In the genomic region with DNA sequence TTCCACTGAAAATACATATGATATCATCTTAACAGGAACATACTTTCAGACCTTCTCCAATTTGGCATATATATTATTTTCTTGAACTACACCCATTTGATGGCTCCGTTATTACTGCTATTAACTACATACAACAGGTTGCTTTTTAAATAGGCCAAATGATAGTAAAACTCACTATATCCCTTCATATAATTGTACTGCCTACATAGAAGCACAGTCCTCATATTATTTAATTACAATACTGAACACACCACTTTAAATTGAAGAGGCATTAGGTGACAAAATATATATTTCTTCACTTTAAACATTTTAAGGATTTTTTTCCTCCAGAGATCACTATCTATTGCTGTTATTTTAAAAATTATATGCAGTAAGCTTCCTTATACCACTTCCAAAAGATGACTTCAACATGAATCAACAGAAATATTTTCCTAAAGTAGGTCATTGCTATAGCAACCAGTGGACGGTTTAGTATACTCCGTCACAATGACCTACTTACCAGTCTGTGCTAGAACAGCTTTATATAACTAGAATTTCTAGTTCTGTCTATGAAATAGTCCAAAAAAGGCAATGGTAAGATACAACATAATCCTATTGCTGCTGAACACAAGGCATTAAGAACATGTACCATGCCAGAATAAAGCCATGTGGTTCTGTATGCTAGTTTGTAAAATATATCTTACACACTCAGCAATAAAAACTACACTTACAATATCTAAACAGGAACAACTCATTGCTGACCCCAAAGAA, we compare ENCODE assay signal across 8 cellular contexts. TPM values are rescaled to one million over a fixed set of nuclear protein-coding genes. Genes with fewer than 3 reads are reported as not detected.
DNase-seq lines count a peak whose midpoint lies in the region.

No MANE protein-coding gene starts in this region.

- H3K27ac ChIP-seq in mucosa of rectum (ENCODE audit: low read depth in 2 of 2, low read length in 2 of 2): peak overlapping the region; percentile 54 to 64

- H3K27me3 ChIP-seq in endocrine pancreas (ENCODE audit: control insufficient read depth, insufficient read depth, low read length): no peaks in the 10 kb centered on the region
- H3K27me3 ChIP-seq in mucosa of rectum (ENCODE audit: control insufficient read depth in 2 of 2, insufficient read depth in 2 of 2, low read length in 2 of 2): no peaks in the 10 kb centered on the region

- no peak for DNase-seq in activated CD4-positive, alpha-beta T cell treated with anti-CD3 and anti-CD28 coated beads, Interleukin-2, amount 10 ng/mL, durations not matched to agents 7 days and 5 days
- DNase-seq in activated CD4-positive, alpha-beta T cell treated with anti-CD3 and anti-CD28 coated beads, Interleukin-2, amount 50 U/mL, for 1 hour: no peak
- peak; percentile 69 to 71 for DNase-seq in SHP77 (lab: John Stamatoyannopoulos, UW)
- no peak for DNase-seq in SKM-1 (lab: John Stamatoyannopoulos, UW; ENCODE audit: unreplicated experiment)
- DNase-seq in NCI-H128 (lab: John Stamatoyannopoulos, UW; ENCODE audit: unreplicated experiment): no peak
- DNase-seq in NOMO-1 treated with dmso at 0.1 percent for 144 hours (lab: John Stamatoyannopoulos, UW; ENCODE audit: unreplicated experiment): no peak

- H3K4me1 ChIP-seq in endocrine pancreas (ENCODE audit: control insufficient read depth, insufficient read depth, low read length) (peaks cover 45% of the 10 kb centered on the region), mucosa of rectum (ENCODE audit: control insufficient read depth in 2 of 2, insufficient read depth in 2 of 2, low read length in 2 of 2) (peaks cover 3 to 9% of the 10 kb centered on the region in 2 donors)

- H3K4me3 Mint-ChIP-seq in activated CD4-positive, alpha-beta T cell treated with anti-CD3 and anti-CD28 coated beads, Interleukin-2, amount 10 ng/mL, durations not matched to agents 7 days and 5 days: no peak overlapping the region

- no peaks in the 10 kb centered on the region for H3K4me1 Mint-ChIP-seq in activated CD4-positive, alpha-beta T cell treated with anti-CD3 and anti-CD28 coated beads, Interleukin-2, amount 10 ng/mL, durations not matched to agents 7 days and 5 days

- H3K4me3 ChIP-seq in endocrine pancreas (ENCODE audit: control insufficient read depth, insufficient read depth, low read length) (peak overlapping the region; percentile 65), mucosa of rectum (ENCODE audit: low read length in 2 of 2) (no peak overlapping the region)

- peak overlapping the region; percentile 51 for H3K27ac Mint-ChIP-seq in activated CD4-positive, alpha-beta T cell treated with anti-CD3 and anti-CD28 coated beads, Interleukin-2, amount 10 ng/mL, durations not matched to agents 7 days and 5 days

- POLR2A ChIA-PET in activated CD4-positive, alpha-beta T cell treated with anti-CD3 and anti-CD28 coated beads, Interleukin-2, amount 10 ng/mL, durations not matched to agents 7 days and 5 days (lab: Charles Lee): no interaction called here

- CTCF ChIA-PET in activated CD4-positive, alpha-beta T cell treated with anti-CD3 and anti-CD28 coated beads, Interleukin-2, amount 10 ng/mL, durations not matched to agents 7 days and 5 days (lab: Charles Lee): no interaction called here

- no peaks in the 10 kb centered on the region for H3K36me3 Mint-ChIP-seq in activated CD4-positive, alpha-beta T cell treated with anti-CD3 and anti-CD28 coated beads, Interleukin-2, amount 10 ng/mL, durations not matched to agents 7 days and 5 days (ENCODE audit: low read depth)

- H3K9ac ChIP-seq in endocrine pancreas (ENCODE audit: control insufficient read depth, insufficient read depth, low read length) (no peak overlapping the region), mucosa of rectum (ENCODE audit: low read depth in 1 of 2, low read length in 2 of 2) (no peak overlapping the region)

- H3K36me3 ChIP-seq in endocrine pancreas (ENCODE audit: control insufficient read depth, insufficient read depth, low read length) (no peaks in the 10 kb centered on the region), mucosa of rectum (ENCODE audit: control insufficient read depth in 2 of 2, insufficient read depth in 2 of 2, low read length in 2 of 2) (no peaks in the 10 kb centered on the region)

- H3K27me3 Mint-ChIP-seq in activated CD4-positive, alpha-beta T cell treated with anti-CD3 and anti-CD28 coated beads, Interleukin-2, amount 10 ng/mL, durations not matched to agents 7 days and 5 days: no peaks in the 10 kb centered on the region

- H3K9me3 ChIP-seq in endocrine pancreas (ENCODE audit: control insufficient read depth, low read length) (no peaks in the 10 kb centered on the region), mucosa of rectum (ENCODE audit: control insufficient read depth in 2 of 2, low read length in 2 of 2) (no peaks in the 10 kb centered on the region)

- H3K9me3 Mint-ChIP-seq in activated CD4-positive, alpha-beta T cell treated with anti-CD3 and anti-CD28 coated beads, Interleukin-2, amount 10 ng/mL, durations not matched to agents 7 days and 5 days: no peaks in the 10 kb centered on the region

RNA-seq across cellular contexts. Expression of a gene that starts 40.5 kb away (rescaled TPM):
- total RNA-seq in activated CD4-positive, alpha-beta T cell treated with anti-CD3 and anti-CD28 coated beads, Interleukin-2, amount 10 ng/mL, durations not matched to agents 7 days and 5 days: 1 to 10 TPM; 6.8 to 7.7 TPM

Comparison
In these comparisons a context has a peak if more than half of its experiments do, and no peak if none do; other contexts are left out.
1. DNase-seq: peak in SHP77 (2 of 2); none in activated CD4-positive, alpha-beta T cell treated with anti-CD3 and anti-CD28 coated beads, Interleukin-2, amount 10 ng/mL, durations not matched to agents 7 days and 5 days (single experiment), activated CD4-positive, alpha-beta T cell treated with anti-CD3 and anti-CD28 coated beads, Interleukin-2, amount 50 U/mL, for 1 hour (single experiment), SKM-1 (single experiment), NCI-H128 (single experiment) and NOMO-1 treated with dmso at 0.1 percent for 144 hours (single experiment).